16 cellular contexts compared by ENCODE assay signal in genomic region chr16:55454861-55455260, GRCh38. TPM values are rescaled to one million over a fixed set of nuclear protein-coding genes. Genes with fewer than 3 reads are reported as not detected.
A peak's percentile ranks its signal among the peaks of the same experiment; 100 is the strongest.
DNase-seq lines count a peak whose midpoint lies in the region; ATAC-seq, FAIRE-seq and TF ChIP-seq lines count a peak whose summit lies in the region.
"Had no signal": no experiment of that assay in that cellular context is flagged by ENCODE, and none has a peak within 500 bp of the region (broad histone marks: within the 10 kb centered on the region; RNA-seq: fewer than 3 reads in every experiment).

No MANE protein-coding gene starts in this region.

- CTCF ChIA-PET in HEK293 (lab: Yijun Ruan, JAX) = no interaction called here

- no peaks in the 10 kb centered on the region for H4K20me1 ChIP-seq in GM23248 (ENCODE audit: insufficient read depth)

- no peaks in the 10 kb centered on the region for H3K27me3 ChIP-seq in bronchial epithelial cell (ENCODE audit: control insufficient read depth, insufficient read depth, low read length)
- peaks cover 0 to 6% (median 2%) of the 10 kb centered on the region in 3 experiments for H3K27me3 ChIP-seq in neuronal stem cell (ENCODE audit: control insufficient read depth in 3 of 3, insufficient read depth in 3 of 3, low read depth in 1 of 3, low read length in 3 of 3)
- H3K27me3 ChIP-seq in GM23248 (replicated peaks; ENCODE audit: insufficient read depth) = no peaks in the 10 kb centered on the region

- no peak overlapping the region for H3K4ac ChIP-seq in neuronal stem cell (ENCODE audit: low read length)

- H3K9me3 ChIP-seq in HEK293 (ENCODE audit: control insufficient read depth, insufficient read depth, low read depth, low read length) = no peaks in the 10 kb centered on the region
- peaks cover 0 to 2% of the 10 kb centered on the region in 2 donors for H3K9me3 ChIP-seq in neuronal stem cell (replicated peaks in 1 of 2; ENCODE audit: control insufficient read depth in 2 of 2, insufficient read depth in 1 of 2, low read depth in 1 of 2, low read length in 2 of 2)
- no peaks in the 10 kb centered on the region for H3K9me3 ChIP-seq in GM23248 (ENCODE audit: low read depth)
- H3K9me3 ChIP-seq: Caco-2 had no signal

- H4K91ac ChIP-seq in neuronal stem cell (ENCODE audit: low read depth, low read length, poor library complexity) = no peak overlapping the region

- H2AFZ ChIP-seq in neuronal stem cell (ENCODE audit: low read length) = no peak overlapping the region
- no peak overlapping the region for H2AFZ ChIP-seq in GM23248

- no CpG with 5 or more reads among the region's 6 CpGs for WGBS in neuronal stem cell (ENCODE audit: extremely low coverage in 2 of 2, insufficient read length in 2 of 2, insufficient replicate concordance in 1 of 2), 2 donors
- WGBS in GM23248 (ENCODE audit: low coverage in 1 of 2, low lambda C conversion rate in 2 of 2, missing lambda C conversion rate in 2 of 2), 2 experiments = 77 to 80% methylated on average over 6 of the region's 6 CpGs

- no peak for DNase-seq in bronchial epithelial cell (ENCODE audit: low read depth)
- DNase-seq in neuronal stem cell (ENCODE audit: low spot score) = no peak
- DNase-seq in activated effector memory CD4-positive, alpha-beta T cell treated with anti-CD3 and anti-CD28 coated beads, Interleukin-2, amount 50 U/mL, for 16 hours = no peak
- no peak for DNase-seq in GM23248
- DNase-seq: C1 segment of cervical spinal cord; Caco-2; CD4-positive, CD25-positive, alpha-beta regulatory T cell; CD8-positive, alpha-beta T cell; DMS153; DND-41; GOT3; HCEC 1CT had no signal

- H3K4me3 ChIP-seq in HEK293 (ENCODE audit: low read depth, low read length) = no peak overlapping the region
- H3K4me3 ChIP-seq in bronchial epithelial cell (ENCODE audit: low read depth, low read length) = no peak overlapping the region
- no peak overlapping the region for H3K4me3 ChIP-seq in neuronal stem cell (ENCODE audit: low read length in 2 of 2)
- no peak overlapping the region for H3K4me3 ChIP-seq in GM23248

- ATAC-seq in GM18511 (IDR thresholded peaks at IDR 0.05; ENCODE audit: unreplicated experiment) = no peak
- ATAC-seq: CD8-positive, alpha-beta T cell had no signal

- no peak overlapping the region for H2BK12ac ChIP-seq in neuronal stem cell (ENCODE audit: low read length)

- no peak overlapping the region for H3K18ac ChIP-seq in neuronal stem cell (ENCODE audit: low read length)

- TF ChIP-seq CTCF in HEK293 (tag by site-specific recombination; IDR thresholded peaks at IDR 0.05) = no peak
- no peak for TF ChIP-seq CTCF in bronchial epithelial cell (IDR thresholded peaks at IDR 0.05; ENCODE audit: insufficient read depth, low read length, severe bottlenecking)

- in situ Hi-C loops in GM23248 (cut with MboI) = no loop called here

- H3K79me1 ChIP-seq in neuronal stem cell (ENCODE audit: low read depth, low read length) = peaks cover 2% of the 10 kb centered on the region

- H3K23ac ChIP-seq in neuronal stem cell (ENCODE audit: low read depth, low read length, poor library complexity) = no peak overlapping the region

- H3K14ac ChIP-seq in neuronal stem cell (ENCODE audit: low read length) = peak overlapping the region; percentile 21

- no peaks in the 10 kb centered on the region for H3K9me2 ChIP-seq in GM23248 (ENCODE audit: insufficient read depth)

- H2BK15ac ChIP-seq in neuronal stem cell (ENCODE audit: low read length) = no peak overlapping the region

- H3K79me2 ChIP-seq in GM23248 (ENCODE audit: insufficient read depth) = no peaks in the 10 kb centered on the region

- H3K36me3 ChIP-seq in HEK293 (ENCODE audit: control insufficient read depth in 2 of 2, insufficient read depth in 1 of 2, low read length in 2 of 2) = no peaks in the 10 kb centered on the region
- no peaks in the 10 kb centered on the region for H3K36me3 ChIP-seq in bronchial epithelial cell (ENCODE audit: control insufficient read depth, insufficient read depth, low read length)
- H3K36me3 ChIP-seq in neuronal stem cell (replicated peaks in 1 of 2; ENCODE audit: control insufficient read depth in 2 of 2, insufficient read depth in 2 of 2, low read length in 2 of 2) = no peaks in the 10 kb centered on the region
- H3K36me3 ChIP-seq in GM23248 (ENCODE audit: low read depth) = no peaks in the 10 kb centered on the region

- H2AK5ac ChIP-seq in neuronal stem cell (ENCODE audit: low read depth, low read length) = no peak overlapping the region

- no peak overlapping the region for H4K8ac ChIP-seq in neuronal stem cell (ENCODE audit: low read depth, low read length)

- peak; percentile 91 for FAIRE-seq in bronchial epithelial cell (lab: Jason Lieb, UNC)
- FAIRE-seq: G401.6, H54 had no signal

- H2BK5ac ChIP-seq in neuronal stem cell (ENCODE audit: low read length) = no peak overlapping the region

- H3F3A ChIP-seq in GM23248 (ENCODE audit: insufficient read depth) = no peaks in the 10 kb centered on the region

- H3K4me2 ChIP-seq in neuronal stem cell (ENCODE audit: insufficient read depth, low read length, poor library complexity, severe bottlenecking) (no peak overlapping the region), GM23248 (ENCODE audit: unreplicated experiment) (no peak overlapping the region)

- H3K9ac ChIP-seq in neuronal stem cell (ENCODE audit: low read depth, low read length, poor library complexity) (no peak overlapping the region), GM23248 (no peak overlapping the region)

- POLR2A ChIA-PET in HEK293 (lab: Yijun Ruan, JAX) = no interaction called here

- H2BK120ac ChIP-seq in neuronal stem cell (ENCODE audit: low read depth, low read length) = no peak overlapping the region

- H3K4me1 ChIP-seq in HEK293 (ENCODE audit: control insufficient read depth, insufficient read depth, low read length) (no peaks in the 10 kb centered on the region), neuronal stem cell (ENCODE audit: control insufficient read depth in 2 of 2, insufficient read depth in 1 of 2, low read depth in 1 of 2, low read length in 2 of 2) (no peaks in the 10 kb centered on the region), GM23248 (ENCODE audit: insufficient read depth) (no peaks in the 10 kb centered on the region)
- H3K4me1 ChIP-seq: Caco-2 had no signal

- H3K27ac ChIP-seq in HEK293 (ENCODE audit: extremely low read depth, low read depth, low read length) = no peak overlapping the region
- no peak overlapping the region for H3K27ac ChIP-seq in neuronal stem cell (replicated peaks; ENCODE audit: low read length)
- H3K27ac ChIP-seq in GM23248 = no peak overlapping the region

TF ChIP-seq in HEK293, 187 proteins besides CTCF, POLR2A, EP300 and RAD21:
- 0 out of 2 replicates have a peak, but pooled peaks have one; percentile 46 for TF ChIP-seq ZNF248 (tag by site-specific recombination; IDR thresholded peaks at IDR 0.05)
- TF ChIP-seq ZSCAN18 (tag by site-specific recombination; IDR thresholded peaks at IDR 0.05) = no peak
TF ChIP-seq in HEK293: peak in this region for 1.

RNA-seq across cellular contexts. Expression of gene MMP2, which starts 24.1 kb away (rescaled TPM):
- total RNA-seq in bronchial epithelial cell = 5.8 and 12.4 TPM in 2 replicates
- 26.6 TPM for polyA plus RNA-seq in neuronal stem cell (2013, experiment 1 of 2)
- polyA plus RNA-seq in neuronal stem cell (2013, experiment 2 of 2) = 25.9 TPM
- total RNA-seq in GM23248 (2014; rRNA removed; shearing (Covaris generic)) = 1,212 and 1,299 TPM in 2 replicates
- polyA plus RNA-seq in GM23248 (2016; fragmentation: Nextera tagmentation; extraction: Ambion mirVana) = 1,457 and 1,484 TPM in 2 replicates
- total RNA-seq: CD8-positive, alpha-beta T cell had no signal
- polyA plus RNA-seq: CD4-positive, CD25-positive, alpha-beta regulatory T cell had no signal

RNA-seq across cellular contexts. Expression of gene LPCAT2, which starts 54.0 kb away (rescaled TPM):
- 11.8 TPM in 2 replicates for total RNA-seq in bronchial epithelial cell
- 5.8 TPM for polyA plus RNA-seq in neuronal stem cell (2013, experiment 1 of 2)
- 5.2 TPM for polyA plus RNA-seq in neuronal stem cell (2013, experiment 2 of 2)
- total RNA-seq in GM23248 (2014; rRNA removed; shearing (Covaris generic)) = 12.4 and 27.4 TPM in 2 replicates
- polyA plus RNA-seq in GM23248 (2016; fragmentation: Nextera tagmentation; extraction: Ambion mirVana) = 11.4 and 11.7 TPM in 2 replicates
- total RNA-seq: CD8-positive, alpha-beta T cell had no signal

Comparison
In these comparisons a context has a peak if more than half of its experiments do, and no peak if none do; other contexts are left out.
1. RNA of gene MMP2, which starts 24.1 kb away (total RNA-seq): 1,212 to 1,299 TPM in GM23248; 5.8 to 12.4 TPM in bronchial epithelial cell; every median in the first group is over 10 times any median in the second.